8 cellular contexts compared by ENCODE assay signal in genomic region chr16:17469011-17469741, GRCh38. TPM values are rescaled to one million over a fixed set of nuclear protein-coding genes. Genes with fewer than 3 reads are reported as not detected.
A peak's percentile ranks its signal among the peaks of the same experiment; 100 is the strongest.
DNase-seq lines count a peak whose midpoint lies in the region; ATAC-seq and TF ChIP-seq lines count a peak whose summit lies in the region.

No MANE protein-coding gene starts in this region.

- no peak for DNase-seq in T-helper 2 cell treated with Interferon-gamma antibody and Interleukin-4, amounts not matched to agents 5 μg/mL and 100 μg/mL, for 36 hours (ENCODE audit: low spot score)
- DNase-seq in T-helper 2 cell (no peak), kidney epithelial cell (ENCODE audit: low read depth) (no peak), thoracic aorta (ENCODE audit: low spot score) (no peak), glomerular visceral epithelial cell (ENCODE audit: extremely low spot score) (no peak), activated gamma-delta T cell (lab: John Stamatoyannopoulos, UW) (no peak)

- H3K27ac Mint-ChIP-seq in T-helper 2 cell treated with Interferon-gamma antibody and Interleukin-4, amounts not matched to agents 5 μg/mL and 100 μg/mL, for 36 hours, result peak overlapping the region; percentile 82
- H3K27ac Mint-ChIP-seq in activated T-helper 17 cell treated with anti-CD3 and anti-CD28 coated beads, Interleukin-2, amount 50 U/mL, for 72 hours, result peak overlapping the region; percentile 94

- H3K27ac ChIP-seq in thoracic aorta, result peak overlapping the region in 1 of 2 donors; percentile 7

- peaks cover 44% of the 10 kb centered on the region for H3K36me3 Mint-ChIP-seq in T-helper 2 cell treated with Interferon-gamma antibody and Interleukin-4, amounts not matched to agents 5 μg/mL and 100 μg/mL, for 36 hours (ENCODE audit: low read depth)
- H3K36me3 Mint-ChIP-seq in activated T-helper 17 cell treated with anti-CD3 and anti-CD28 coated beads, Interleukin-2, amount 50 U/mL, for 72 hours (ENCODE audit: low read depth), result peaks cover 42% of the 10 kb centered on the region

- H3K27me3 ChIP-seq in kidney epithelial cell (ENCODE audit: control insufficient read depth, insufficient read depth, low read length), result peaks cover 36% of the 10 kb centered on the region
- no peaks in the 10 kb centered on the region for H3K27me3 ChIP-seq in thoracic aorta (replicated peaks; ENCODE audit: insufficient read depth)

- H3K4me1 Mint-ChIP-seq in T-helper 2 cell treated with Interferon-gamma antibody and Interleukin-4, amounts not matched to agents 5 μg/mL and 100 μg/mL, for 36 hours (ENCODE audit: low read depth), result peaks cover 52% of the 10 kb centered on the region
- H3K4me1 Mint-ChIP-seq in activated T-helper 17 cell treated with anti-CD3 and anti-CD28 coated beads, Interleukin-2, amount 50 U/mL, for 72 hours, result peaks cover 31% of the 10 kb centered on the region

- TF ChIP-seq CTCF in kidney epithelial cell (IDR thresholded peaks at IDR 0.05; ENCODE audit: insufficient read depth, low read length, poor library complexity, severe bottlenecking) (no peak), thoracic aorta (IDR thresholded peaks at IDR 0.05) (no peak)

- H3K9me3 ChIP-seq in thoracic aorta, result no peaks in the 10 kb centered on the region

- no peaks in the 10 kb centered on the region for H3K9me3 Mint-ChIP-seq in T-helper 2 cell treated with Interferon-gamma antibody and Interleukin-4, amounts not matched to agents 5 μg/mL and 100 μg/mL, for 36 hours
- H3K9me3 Mint-ChIP-seq in activated T-helper 17 cell treated with anti-CD3 and anti-CD28 coated beads, Interleukin-2, amount 50 U/mL, for 72 hours, result no peaks in the 10 kb centered on the region

- H3K4me1 ChIP-seq in thoracic aorta (ENCODE audit: control insufficient read depth in 1 of 2, low read depth in 2 of 2), result peaks cover 17 to 38% of the 10 kb centered on the region in 2 donors

- ATAC-seq in activated T-helper 17 cell treated with anti-CD3 and anti-CD28 coated beads, Interleukin-2, amount 50 U/mL, for 72 hours (replicated peaks), result peak; percentile 6
- ATAC-seq in thoracic aorta (ENCODE audit: insufficient number of reproducible peaks, low FRiP score, low read depth) (no peak), GM21515 (IDR thresholded peaks at IDR 0.05; ENCODE audit: unreplicated experiment) (no peak)

- H3K27me3 Mint-ChIP-seq in T-helper 2 cell treated with Interferon-gamma antibody and Interleukin-4, amounts not matched to agents 5 μg/mL and 100 μg/mL, for 36 hours (ENCODE audit: low read depth), result no peaks in the 10 kb centered on the region
- no peaks in the 10 kb centered on the region for H3K27me3 Mint-ChIP-seq in activated T-helper 17 cell treated with anti-CD3 and anti-CD28 coated beads, Interleukin-2, amount 50 U/mL, for 72 hours

- H3K36me3 ChIP-seq in kidney epithelial cell (ENCODE audit: control insufficient read depth, insufficient read depth, low read length), result no peaks in the 10 kb centered on the region
- no peaks in the 10 kb centered on the region for H3K36me3 ChIP-seq in thoracic aorta

- H3K4me3 ChIP-seq in kidney epithelial cell (ENCODE audit: low read depth, low read length), result peak overlapping the region; percentile 35
- H3K4me3 ChIP-seq in thoracic aorta, result peak overlapping the region; percentile 75

- H3K4me3 Mint-ChIP-seq in T-helper 2 cell treated with Interferon-gamma antibody and Interleukin-4, amounts not matched to agents 5 μg/mL and 100 μg/mL, for 36 hours, result peak overlapping the region; percentile 95
- H3K4me3 Mint-ChIP-seq in activated T-helper 17 cell treated with anti-CD3 and anti-CD28 coated beads, Interleukin-2, amount 50 U/mL, for 72 hours, result peak overlapping the region; percentile 90

RNA-seq across cellular contexts. Expression of gene XYLT1, which starts 1.6 kb away (rescaled TPM):
- 10 to 100 TPM; 21.4 to 22.6 TPM for total RNA-seq in activated T-helper 17 cell treated with anti-CD3 and anti-CD28 coated beads, Interleukin-2, amount 50 U/mL, for 72 hours
- 1.6 and 2.2 TPM in 2 replicates for total RNA-seq in kidney epithelial cell
- 10 to 100 TPM; 13.1 to 22.5 TPM for total RNA-seq in thoracic aorta
